In genomic region chr1:112881742-112882127, GRCh38 we compare ENCODE assay signal across 14 cellular contexts.
DNase-seq lines count a peak whose midpoint lies in the region; ATAC-seq, FAIRE-seq and TF ChIP-seq lines count a peak whose summit lies in the region.
"Had no signal": no experiment of that assay in that cellular context is flagged by ENCODE, and none has a peak within 500 bp of the region (broad histone marks: within the 10 kb centered on the region; RNA-seq: fewer than 3 reads in every experiment).

No MANE protein-coding gene starts in this region.

- intact Hi-C loops in heart left ventricle (cut with DNase I), result loop anchor here (1.0 to 10.0 kb wide), 12 partner anchors 71 to 167 kb away; partner anchors contain the start of genes SLC16A1 (in 7 of the 10) and PPM1J (in 3 of the 10)
- intact Hi-C loops in pancreas (cut with DNase I), result loop anchor here in 2 of 3 donors (5.0 kb wide), 1 partner anchor 161 kb away; no protein-coding TSS in a partner anchor
- intact Hi-C loops in activated T-helper 2 cell treated with anti-CD3 and anti-CD28 coated beads, Interferon-gamma antibody, Interleukin-2, Interleukin-4, amounts not matched to agents 10 μg/mL and 5 μg/mL and 100 μg/mL, durations not matched to agents 14 hours and 24 hours and 36 hours (cut with micrococcal nuclease), result loop anchor here (1.0 to 5.0 kb wide), 5 partner anchors 23 to 191 kb away; partner anchors contain the start of genes LRIG2 and PPM1J

- no peaks in the 10 kb centered on the region for H4K20me1 ChIP-seq in BLaER1 treated with 17β-estradiol and CSF1 and Interleukin-3, amounts not matched to agents 10 nM and 100 nM

- no peak for FAIRE-seq in pancreas (lab: Jason Lieb, UNC)
- FAIRE-seq: islet of Langerhans had no signal

- no peaks in the 10 kb centered on the region for H3K9me3 Mint-ChIP-seq in activated T-helper 2 cell treated with anti-CD3 and anti-CD28 coated beads, Interferon-gamma antibody, Interleukin-2, Interleukin-4, amounts not matched to agents 10 μg/mL and 5 μg/mL and 100 μg/mL, durations not matched to agents 14 hours and 24 hours and 36 hours

- no peak overlapping the region for H3K4me3 ChIP-seq in BLaER1 treated with 17β-estradiol and CSF1 and Interleukin-3, amounts not matched to agents 10 nM and 100 nM
- H3K4me3 ChIP-seq in adipocyte (ENCODE audit: low read length) (no peak overlapping the region), heart left ventricle (no peak overlapping the region), pancreas (no peak overlapping the region)
- H3K4me3 ChIP-seq: MG63, suprapubic skin had no signal

- H3K27me3 ChIP-seq in BLaER1 treated with 17β-estradiol and CSF1 and Interleukin-3, amounts not matched to agents 10 nM and 100 nM, result no peaks in the 10 kb centered on the region
- H3K27me3 ChIP-seq in adipocyte (replicated peaks; ENCODE audit: control insufficient read depth, insufficient read depth, low read length) (no peaks in the 10 kb centered on the region), heart left ventricle (no peaks in the 10 kb centered on the region), pancreas (no peaks in the 10 kb centered on the region)
- H3K27me3 ChIP-seq: MG63, suprapubic skin had no signal

- H3K4me1 ChIP-seq in BLaER1 treated with 17β-estradiol and CSF1 and Interleukin-3, amounts not matched to agents 10 nM and 100 nM, result peaks cover 9 to 27% (median 14%) of the 10 kb centered on the region in 10 experiments
- H3K4me1 ChIP-seq in adipocyte (ENCODE audit: control insufficient read depth, insufficient read depth, low read length) (peaks cover 20% of the 10 kb centered on the region), heart left ventricle (peaks cover 0 to 18% (median 11%) of the 10 kb centered on the region in 12 donors), pancreas (no peaks in the 10 kb centered on the region)

- H3K27ac ChIP-seq in BLaER1 treated with 17β-estradiol and CSF1 and Interleukin-3, amounts not matched to agents 10 nM and 100 nM, result peak overlapping the region in 10 of 11 experiments; percentile 23 to 66 (median 62); a peak in 14 of 22 replicates
- H3K27ac ChIP-seq in heart left ventricle (peak overlapping the region in 8 of 12 donors; percentile 16 to 79 (median 60)), pancreas (no peak overlapping the region)
- H3K27ac ChIP-seq: suprapubic skin, VCaP had no signal

- peak overlapping the region in 4 of 11 experiments; percentile 11 to 41 (median 32); a peak in 5 of 22 replicates for H3K9ac ChIP-seq in BLaER1 treated with 17β-estradiol and CSF1 and Interleukin-3, amounts not matched to agents 10 nM and 100 nM
- peak overlapping the region; percentile 59 for H3K9ac ChIP-seq in adipocyte (ENCODE audit: low read length)

- H3K9me3 ChIP-seq in BLaER1 treated with 17β-estradiol and CSF1 and Interleukin-3, amounts not matched to agents 10 nM and 100 nM (replicated peaks in 1 of 11), result no peaks in the 10 kb centered on the region
- H3K9me3 ChIP-seq in adipocyte (ENCODE audit: control insufficient read depth, low read length) (no peaks in the 10 kb centered on the region), heart left ventricle (no peaks in the 10 kb centered on the region), pancreas (no peaks in the 10 kb centered on the region)
- H3K9me3 ChIP-seq: MG63, suprapubic skin had no signal

- TF ChIP-seq CTCF in heart left ventricle (IDR thresholded peaks at IDR 0.05), result no peak
- TF ChIP-seq CTCF in pancreas (IDR thresholded peaks at IDR 0.05), result no peak

- no peak for TF ChIP-seq POLR2A in heart left ventricle (IDR thresholded peaks at IDR 0.05)

- peak overlapping the region in 7 of 11 experiments; percentile 50 to 79 (median 65); a peak in 11 of 22 replicates for H3K4me2 ChIP-seq in BLaER1 treated with 17β-estradiol and CSF1 and Interleukin-3, amounts not matched to agents 10 nM and 100 nM

- DNase-seq in adipocyte (ENCODE audit: low read depth), result no peak
- no peak for DNase-seq in heart left ventricle
- DNase-seq in pancreas, result no peak
- no peak for DNase-seq in stimulated activated CD8-positive, alpha-beta memory T cell treated with anti-CD3 and anti-CD28 coated beads, Interleukin-4, amount 100 ng/mL, for 48 hours
- DNase-seq in activated T-helper 2 cell treated with anti-CD3 and anti-CD28 coated beads, Interferon-gamma antibody, Interleukin-2, Interleukin-4, amounts not matched to agents 10 μg/mL and 5 μg/mL and 100 μg/mL, durations not matched to agents 14 hours and 24 hours and 36 hours (ENCODE audit: low spot score), result no peak
- DNase-seq in GF-D8 (lab: John Stamatoyannopoulos, UW), result no peak
- no peak for DNase-seq in activated naive CD4-positive, alpha-beta T cell (lab: John Stamatoyannopoulos, UW)
- DNase-seq: MG63, NCI-H2171 treated with DMSO at 0.1 percent for 48 hours, RPMI8226 had no signal

- ATAC-seq in heart left ventricle (peak in 1 of 4 donors; percentile 26), pancreas (peak in 3 of 4 donors; percentile 37 to 43 (median 40))

- H3K4me3 Mint-ChIP-seq in activated T-helper 2 cell treated with anti-CD3 and anti-CD28 coated beads, Interferon-gamma antibody, Interleukin-2, Interleukin-4, amounts not matched to agents 10 μg/mL and 5 μg/mL and 100 μg/mL, durations not matched to agents 14 hours and 24 hours and 36 hours (ENCODE audit: low read depth), result no peak overlapping the region

- no peaks in the 10 kb centered on the region for H3K36me3 Mint-ChIP-seq in activated T-helper 2 cell treated with anti-CD3 and anti-CD28 coated beads, Interferon-gamma antibody, Interleukin-2, Interleukin-4, amounts not matched to agents 10 μg/mL and 5 μg/mL and 100 μg/mL, durations not matched to agents 14 hours and 24 hours and 36 hours (ENCODE audit: low read depth)

- WGBS in heart left ventricle, 4 donors, result 75 to 87% (median 79%) methylated on average over 7 to 8 of the region's 8 CpGs
- WGBS in pancreas, 2 donors, result 72 to 85% methylated on average over 8 of the region's 8 CpGs

- peaks cover 3% of the 10 kb centered on the region for H3K4me1 Mint-ChIP-seq in activated T-helper 2 cell treated with anti-CD3 and anti-CD28 coated beads, Interferon-gamma antibody, Interleukin-2, Interleukin-4, amounts not matched to agents 10 μg/mL and 5 μg/mL and 100 μg/mL, durations not matched to agents 14 hours and 24 hours and 36 hours (ENCODE audit: low read depth)

- H3K27me3 Mint-ChIP-seq in activated T-helper 2 cell treated with anti-CD3 and anti-CD28 coated beads, Interferon-gamma antibody, Interleukin-2, Interleukin-4, amounts not matched to agents 10 μg/mL and 5 μg/mL and 100 μg/mL, durations not matched to agents 14 hours and 24 hours and 36 hours (ENCODE audit: low read depth), result peaks cover 14% of the 10 kb centered on the region

- no peak overlapping the region for H3K27ac Mint-ChIP-seq in activated T-helper 2 cell treated with anti-CD3 and anti-CD28 coated beads, Interferon-gamma antibody, Interleukin-2, Interleukin-4, amounts not matched to agents 10 μg/mL and 5 μg/mL and 100 μg/mL, durations not matched to agents 14 hours and 24 hours and 36 hours

- no peaks in the 10 kb centered on the region for H3K36me3 ChIP-seq in BLaER1 treated with 17β-estradiol and CSF1 and Interleukin-3, amounts not matched to agents 10 nM and 100 nM
- H3K36me3 ChIP-seq in adipocyte (ENCODE audit: control insufficient read depth, insufficient read depth, low read length, severe bottlenecking) (no peaks in the 10 kb centered on the region), heart left ventricle (no peaks in the 10 kb centered on the region), pancreas (no peaks in the 10 kb centered on the region)
- H3K36me3 ChIP-seq: MG63, suprapubic skin had no signal

Comparison
In these comparisons a context has a peak if more than half of its experiments do, and no peak if none do; other contexts are left out.
1. H3K27ac ChIP-seq: peak in BLaER1 treated with 17β-estradiol and CSF1 and Interleukin-3, amounts not matched to agents 10 nM and 100 nM (10 of 11) and heart left ventricle (8 of 12); none in pancreas (0 of 4).